Comparison of ENCODE assay signal across 9 cellular contexts in the genomic region with DNA sequence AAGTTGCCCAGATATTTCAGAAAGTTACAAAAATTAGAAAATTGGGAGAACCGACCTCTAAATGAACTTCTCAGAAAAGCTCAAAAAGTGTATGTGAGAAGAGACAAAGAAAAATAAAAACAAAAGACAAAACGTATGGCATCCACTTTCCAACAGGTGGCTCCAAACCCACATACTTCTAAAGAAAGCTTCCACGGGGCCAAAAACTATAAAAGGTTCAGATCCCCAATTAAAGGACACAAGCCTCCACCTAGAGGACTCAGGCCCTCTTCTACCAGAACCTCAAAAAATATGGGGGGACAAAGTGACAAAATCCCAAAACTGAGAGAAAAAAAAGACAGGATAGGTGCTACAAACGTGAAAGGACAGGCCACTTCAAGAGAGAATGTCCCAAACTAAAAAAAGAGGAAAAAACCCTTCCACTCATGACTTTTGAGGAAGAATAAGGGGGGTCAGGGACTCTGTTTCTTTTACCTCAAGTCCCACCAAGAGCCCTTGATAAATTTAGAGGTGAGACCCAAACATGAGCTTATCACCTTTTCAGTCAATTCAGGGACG.
DNase-seq lines count a peak whose midpoint lies in the region; FAIRE-seq and TF ChIP-seq lines count a peak whose summit lies in the region.
"Had no signal": no experiment of that assay in that cellular context is flagged by ENCODE, and none has a peak within 500 bp of the region (broad histone marks: within the 10 kb centered on the region; RNA-seq: fewer than 3 reads in every experiment).

No MANE protein-coding gene starts in this region.

- no peak overlapping the region for H3K27ac Mint-ChIP-seq in nephron progenitor cell
- H3K27ac Mint-ChIP-seq: activated CD4-positive, alpha-beta T cell treated with anti-CD3 and anti-CD28 coated beads, Interleukin-2, amount 10 ng/mL, durations not matched to agents 24 days and 14 days had no signal

- no peak overlapping the region for H2AFZ ChIP-seq in MM.1S (ENCODE audit: low read length)

- no peaks in the 10 kb centered on the region for H3K79me2 ChIP-seq in MM.1S (ENCODE audit: low read length)

- no peak for FAIRE-seq in RCC 7860 (lab: Jason Lieb, UNC)

- no peaks in the 10 kb centered on the region for H3K36me3 ChIP-seq in MM.1S (replicated peaks; ENCODE audit: insufficient read depth, low read length)

- H3F3A ChIP-seq in MM.1S (ENCODE audit: insufficient read depth, low read length): no peaks in the 10 kb centered on the region

- H3K27me3 ChIP-seq in MM.1S (replicated peaks; ENCODE audit: insufficient read depth, low read length): no peaks in the 10 kb centered on the region

- H4K20me1 ChIP-seq in MM.1S (ENCODE audit: insufficient read depth, low read length): no peaks in the 10 kb centered on the region

- H3K4me1 Mint-ChIP-seq in nephron progenitor cell: no peaks in the 10 kb centered on the region
- H3K4me1 Mint-ChIP-seq: activated CD4-positive, alpha-beta T cell treated with anti-CD3 and anti-CD28 coated beads, Interleukin-2, amount 10 ng/mL, durations not matched to agents 24 days and 14 days had no signal

- DNase-seq in DMS 273 (lab: John Stamatoyannopoulos, UW; ENCODE audit: unreplicated experiment): peak; percentile 45
- no peak for DNase-seq in DMS 273 treated with DMSO at 0.1 percent for 48 hours (lab: John Stamatoyannopoulos, UW)
- peak; percentile 27 for DNase-seq in MM.1S
- peak; percentile 2 for DNase-seq in astrocyte of the cerebellum (ENCODE audit: low read depth)
- DNase-seq in nephron progenitor cell: no peak
- DNase-seq in MV-4-11 (lab: John Stamatoyannopoulos, UW): no peak
- no peak for DNase-seq in RCC 7860 (ENCODE audit: low spot score)
- no peak for DNase-seq in stimulated activated CD8-positive, alpha-beta memory T cell treated with anti-CD3 and anti-CD28 coated beads, Interleukin-4, amount 100 ng/mL, for 48 hours
- DNase-seq: activated CD4-positive, alpha-beta T cell treated with anti-CD3 and anti-CD28 coated beads, Interleukin-2, amount 10 ng/mL, durations not matched to agents 24 days and 14 days had no signal

- H3K9ac ChIP-seq in MM.1S (ENCODE audit: low read length): no peak overlapping the region

- peaks cover 6% of the 10 kb centered on the region for H3K9me3 Mint-ChIP-seq in nephron progenitor cell

- no peak overlapping the region for H3K4me3 Mint-ChIP-seq in nephron progenitor cell
- H3K4me3 Mint-ChIP-seq: activated CD4-positive, alpha-beta T cell treated with anti-CD3 and anti-CD28 coated beads, Interleukin-2, amount 10 ng/mL, durations not matched to agents 24 days and 14 days had no signal

- no peaks in the 10 kb centered on the region for H3K36me3 Mint-ChIP-seq in nephron progenitor cell (ENCODE audit: low read depth)

- H3K4me1 ChIP-seq in MM.1S (ENCODE audit: low read length): peaks cover 8% of the 10 kb centered on the region; the same call in 1 of the 2 replicates

- H3K4me2 ChIP-seq in MM.1S (ENCODE audit: low read depth, low read length): no peak overlapping the region

- H3K9me3 ChIP-seq in MM.1S (replicated peaks; ENCODE audit: insufficient read depth, low read length): no peaks in the 10 kb centered on the region

- no peak overlapping the region for H3K27ac ChIP-seq in MM.1S (ENCODE audit: low read length)

- H3K4me3 ChIP-seq in MM.1S (ENCODE audit: low read length) (no peak overlapping the region), astrocyte of the cerebellum (ENCODE audit: low read depth, low read length) (no peak overlapping the region)

- TF ChIP-seq CTCF in MM.1S (IDR thresholded peaks at IDR 0.05; ENCODE audit: low read length): peak; percentile 64
- peak; percentile 55 for TF ChIP-seq CTCF in astrocyte of the cerebellum (IDR thresholded peaks at IDR 0.05; ENCODE audit: low read depth, low read length, missing control alignments)
- peak; percentile 44 for TF ChIP-seq CTCF in nephron progenitor cell (IDR thresholded peaks at IDR 0.05)

- H3K27me3 Mint-ChIP-seq in nephron progenitor cell (ENCODE audit: low read depth, poor library complexity): peaks cover 37% of the 10 kb centered on the region

- no peaks in the 10 kb centered on the region for H3K9me2 ChIP-seq in MM.1S (replicated peaks; ENCODE audit: insufficient read depth, low read length)

- in situ Hi-C loops in astrocyte of the cerebellum (cut with HindIII; ENCODE audit: low sequenced_read_pairs): no loop called here

Comparison
In these comparisons a context has a peak if more than half of its experiments do, and no peak if none do; other contexts are left out.
1. DNase-seq: peak in DMS 273 (single experiment), MM.1S (single experiment) and astrocyte of the cerebellum (single experiment); none in DMS 273 treated with DMSO at 0.1 percent for 48 hours (single experiment), nephron progenitor cell (single experiment), MV-4-11 (single experiment), RCC 7860 (single experiment) and stimulated activated CD8-positive, alpha-beta memory T cell treated with anti-CD3 and anti-CD28 coated beads, Interleukin-4, amount 100 ng/mL, for 48 hours (single experiment).
2. Peak in every context shown above with its lines, with median percentiles within 50 percentile points of each other: CTCF ChIP-seq.